5 cellular contexts compared by ENCODE assay signal in genomic region chr2:16043627-16044026, GRCh38.
"Had no signal": no experiment of that assay in that cellular context is flagged by ENCODE, and none has a peak within 500 bp of the region (broad histone marks: within the 10 kb centered on the region; RNA-seq: fewer than 3 reads in every experiment).

No MANE protein-coding gene starts in this region.

- ATAC-seq: HepG2, K562 had no signal

- DNase-seq: IMR-90, KBM-7, KG1 had no signal
